1 cellular context compared by ENCODE assay signal in genomic region chr17:81068411-81068810, GRCh38.
TF ChIP-seq lines count a peak whose summit lies in the region.

No MANE protein-coding gene starts in this region.

TF ChIP-seq in HEK293, 187 proteins besides CTCF, POLR2A, EP300 and RAD21 (continued from another document):
- TF ChIP-seq ZBTB26 (tag by site-specific recombination; optimal IDR thresholded peaks at IDR 0.05) (no peak), ZNF585B (tag by site-specific recombination; IDR thresholded peaks at IDR 0.05) (no peak), ZNF221 (tag by site-specific recombination; IDR thresholded peaks at IDR 0.05; ENCODE audit: borderline replicate concordance) (no peak), ZNF398 (tag by site-specific recombination; IDR thresholded peaks at IDR 0.05) (no peak), IKZF3 (tag by site-specific recombination; IDR thresholded peaks at IDR 0.05) (no peak), ZNF830 (tag by site-specific recombination; IDR thresholded peaks at IDR 0.05; ENCODE audit: low read depth) (no peak), GLIS2 (tag by site-specific recombination; IDR thresholded peaks at IDR 0.05) (0 out of 2 replicates have a peak, but pooled peaks have one; percentile 9), ZNF175 (tag by site-specific recombination; IDR thresholded peaks at IDR 0.05) (no peak), ZNF133 (tag by site-specific recombination; IDR thresholded peaks at IDR 0.05) (no peak), ZNF394 (tag by site-specific recombination; IDR thresholded peaks at IDR 0.05; ENCODE audit: borderline replicate concordance) (no peak), ZNF48 (tag by site-specific recombination; IDR thresholded peaks at IDR 0.05) (no peak), MZF1 (tag by site-specific recombination; IDR thresholded peaks at IDR 0.05; ENCODE audit: borderline replicate concordance) (no peak)
